Comparison of ENCODE assay signal across 8 cellular contexts in the genomic region with DNA sequence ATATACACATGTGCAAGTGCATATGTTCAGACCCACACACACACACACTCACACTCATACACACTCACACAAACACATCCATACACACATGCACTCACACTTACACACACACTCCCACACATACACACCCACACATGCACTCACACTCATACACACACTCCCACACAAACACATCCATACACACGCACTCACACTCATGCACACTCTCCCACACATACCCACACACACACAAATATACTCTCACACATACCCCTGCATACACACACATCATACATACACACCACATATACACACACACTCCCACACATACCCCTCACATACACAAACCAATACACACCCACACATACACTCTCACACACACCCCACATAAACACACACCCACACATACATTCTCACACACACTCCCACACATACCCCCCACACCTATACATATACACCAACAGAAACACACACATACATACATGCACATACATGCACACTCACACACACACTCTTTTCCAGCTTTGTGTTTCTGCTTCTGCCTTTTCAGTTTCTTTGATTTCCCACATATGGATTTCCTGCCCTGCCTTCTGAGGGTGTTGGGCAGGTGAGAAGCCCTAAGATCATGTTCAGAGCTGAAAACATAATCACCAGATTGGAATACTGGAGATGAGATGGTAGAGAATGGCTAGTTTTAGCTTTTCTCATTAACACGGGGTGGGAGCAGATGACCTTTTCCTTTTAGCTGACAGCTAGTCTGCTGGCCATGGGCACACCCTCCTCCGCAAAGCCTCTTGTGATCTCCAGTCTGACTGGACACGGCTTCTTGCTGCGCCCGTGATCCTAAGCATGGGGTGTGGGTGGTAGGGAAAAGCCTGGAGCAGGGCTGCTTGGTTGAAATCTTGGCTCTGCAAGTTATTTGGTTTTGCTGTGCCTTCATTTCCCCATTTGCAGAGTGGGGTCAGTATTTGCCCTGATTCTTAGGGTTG.
DNase-seq lines count a peak whose midpoint lies in the region; ATAC-seq and TF ChIP-seq lines count a peak whose summit lies in the region.

No MANE protein-coding gene starts in this region.

- H3K36me3 ChIP-seq in DND-41 (ENCODE audit: insufficient read depth, low read length): peaks cover 50% of the 10 kb centered on the region
- peaks cover 58% of the 10 kb centered on the region; the same call in 1 of the 2 replicates for H3K36me3 ChIP-seq in Loucy (ENCODE audit: insufficient read depth, low read length)
- no peaks in the 10 kb centered on the region for H3K36me3 ChIP-seq in rectal smooth muscle tissue (ENCODE audit: control insufficient read depth, insufficient read depth, low read length)

- H3K4me1 ChIP-seq in DND-41 (ENCODE audit: insufficient read depth, low read length): peaks cover 71% of the 10 kb centered on the region
- peaks cover 41% of the 10 kb centered on the region for H3K4me1 ChIP-seq in Loucy (ENCODE audit: insufficient read depth, low read length, poor library complexity, severe bottlenecking)
- H3K4me1 ChIP-seq in rectal smooth muscle tissue (ENCODE audit: control insufficient read depth, insufficient read depth, low read length): peaks cover 67% of the 10 kb centered on the region

- no peaks in the 10 kb centered on the region for H3F3A ChIP-seq in Loucy (ENCODE audit: low read depth)

- H3K9me3 ChIP-seq in DND-41 (ENCODE audit: insufficient read depth, low read length, severe bottlenecking) (no peaks in the 10 kb centered on the region), Loucy (ENCODE audit: insufficient read depth, low read depth, low read length) (no peaks in the 10 kb centered on the region)

- H4K20me1 ChIP-seq in DND-41 (ENCODE audit: insufficient read depth, low read length): peaks cover 94% of the 10 kb centered on the region
- peaks cover 100% of the 10 kb centered on the region for H4K20me1 ChIP-seq in Loucy (ENCODE audit: insufficient read depth, low read length, poor library complexity, severe bottlenecking)

- H3K9ac ChIP-seq in DND-41 (ENCODE audit: low read depth, low read length): 0 out of 2 replicates have a peak overlapping the region, but pooled peaks have one; percentile 8
- H3K9ac ChIP-seq in Loucy (ENCODE audit: low read depth, low read length, poor library complexity, severe bottlenecking): no peak overlapping the region
- no peak overlapping the region for H3K9ac ChIP-seq in rectal smooth muscle tissue (ENCODE audit: low read length)

- peak overlapping the region; percentile 37 for H3K4me2 ChIP-seq in DND-41 (ENCODE audit: insufficient read depth, low read length)
- peak overlapping the region; percentile 46 for H3K4me2 ChIP-seq in Loucy (ENCODE audit: low read depth, low read length, poor library complexity, severe bottlenecking)

- H3K9me2 ChIP-seq in Loucy (replicated peaks; ENCODE audit: low read depth, low read length): no peaks in the 10 kb centered on the region

- H3K79me2 ChIP-seq in DND-41 (ENCODE audit: insufficient read depth, low read length) (peaks cover 99% of the 10 kb centered on the region), Loucy (ENCODE audit: insufficient read depth, low read length) (peaks cover 100% of the 10 kb centered on the region)

- DNase-seq in DND-41 (no peak), caudate nucleus (lab: John Stamatoyannopoulos, UW) (no peak), DMS114 treated with DMSO at 0.1 percent for 48 hours (lab: John Stamatoyannopoulos, UW; ENCODE audit: unreplicated experiment) (no peak), GM13977 (ENCODE audit: low spot score) (no peak)

- TF ChIP-seq CTCF in DND-41 (IDR thresholded peaks at IDR 0.05; ENCODE audit: borderline replicate concordance, extremely low read depth, low read length, poor library complexity, severe bottlenecking) (no peak), Loucy (conservative IDR thresholded peaks at IDR 0.05; ENCODE audit: low read length) (no peak), GM13977 (IDR thresholded peaks at IDR 0.05; ENCODE audit: extremely low read depth, insufficient read depth, missing control alignments) (no peak)

- no peaks in the 10 kb centered on the region for H3K27me3 ChIP-seq in DND-41 (ENCODE audit: insufficient read depth, low read length, poor library complexity)
- H3K27me3 ChIP-seq in Loucy (ENCODE audit: insufficient read depth, low read length, poor library complexity, severe bottlenecking): no peaks in the 10 kb centered on the region
- H3K27me3 ChIP-seq in rectal smooth muscle tissue (ENCODE audit: control insufficient read depth, insufficient read depth, low read length): no peaks in the 10 kb centered on the region

- peak overlapping the region; percentile 81 for H3K27ac ChIP-seq in DND-41 (ENCODE audit: low read length)
- H3K27ac ChIP-seq in caudate nucleus (ENCODE audit: low read depth, low read length): peak overlapping the region; percentile 97
- peak overlapping the region; percentile 15 for H3K27ac ChIP-seq in rectal smooth muscle tissue (ENCODE audit: low read depth, low read length)

- ATAC-seq in DND-41 (ENCODE audit: insufficient read depth, low read depth) (no peak), GM21529 (IDR thresholded peaks at IDR 0.05; ENCODE audit: unreplicated experiment) (no peak), HG02678 (IDR thresholded peaks at IDR 0.05; ENCODE audit: unreplicated experiment) (no peak)

- in situ Hi-C loops in GM13977 (cut with MboI; ENCODE audit: low pct_unique_long_range_greater_than_20kb, low sequenced_read_pairs, unreplicated experiment): no loop called here

- H3K4me3 ChIP-seq in DND-41 (ENCODE audit: low read depth in 1 of 2, low read length in 2 of 2) (no peak overlapping the region), Loucy (ENCODE audit: low read length, poor library complexity, severe bottlenecking) (peak overlapping the region; percentile 4), rectal smooth muscle tissue (ENCODE audit: low read length) (no peak overlapping the region)

- H2AFZ ChIP-seq in DND-41 (ENCODE audit: low read depth, low read length) (no peak overlapping the region), Loucy (ENCODE audit: low read length) (no peak overlapping the region)

Comparison
In these comparisons a context has a peak if more than half of its experiments do, and no peak if none do; other contexts are left out.
1. H3K27ac ChIP-seq: peak in every context shown above with its lines; median percentile 97 in caudate nucleus; 81 in DND-41; 15 in rectal smooth muscle tissue.